Comparison of ENCODE assay signal across 9 cellular contexts in genomic region chr12:47882796-47883546, GRCh38. TPM values are rescaled to one million over a fixed set of nuclear protein-coding genes. Genes with fewer than 3 reads are reported as not detected.
DNase-seq lines count a peak whose midpoint lies in the region; ATAC-seq and TF ChIP-seq lines count a peak whose summit lies in the region.
"Had no signal": no experiment of that assay in that cellular context is flagged by ENCODE, and none has a peak within 500 bp of the region (broad histone marks: within the 10 kb centered on the region; RNA-seq: fewer than 3 reads in every experiment).

No MANE protein-coding gene starts in this region.

- intact Hi-C loops in activated CD8-positive, alpha-beta T cell treated with anti-CD3 and anti-CD28 coated beads for 36 hours (cut with micrococcal nuclease): no loop called here

- no peaks in the 10 kb centered on the region for H3K27me3 Mint-ChIP-seq in activated CD8-positive, alpha-beta T cell treated with anti-CD3 and anti-CD28 coated beads for 36 hours

- no peaks in the 10 kb centered on the region for H3K9me3 Mint-ChIP-seq in activated CD8-positive, alpha-beta T cell treated with anti-CD3 and anti-CD28 coated beads for 36 hours

- H3K27ac Mint-ChIP-seq in activated CD8-positive, alpha-beta T cell treated with anti-CD3 and anti-CD28 coated beads for 36 hours: peak overlapping the region; percentile 96

- POLR2A ChIA-PET in activated CD8-positive, alpha-beta T cell treated with anti-CD3 and anti-CD28 coated beads for 36 hours (lab: Charles Lee): interaction anchor here (0.6 to 5.7 kb wide), 14 partner anchors 8 to 85 kb away, joined by 3 to 57 read pairs (median 5); partner anchors contain the start of gene VDR

- H3K4me1 Mint-ChIP-seq in activated CD8-positive, alpha-beta T cell treated with anti-CD3 and anti-CD28 coated beads for 36 hours (ENCODE audit: low read depth): peaks cover 74% of the 10 kb centered on the region

- TF ChIP-seq CTCF in GM20000 (IDR thresholded peaks at IDR 0.05; ENCODE audit: extremely low read depth, missing control alignments): no peak
- TF ChIP-seq CTCF in activated CD8-positive, alpha-beta T cell treated with anti-CD3 and anti-CD28 coated beads for 36 hours (IDR thresholded peaks at IDR 0.05): no peak

- CTCF ChIA-PET in activated CD8-positive, alpha-beta T cell treated with anti-CD3 and anti-CD28 coated beads for 36 hours (lab: Charles Lee): interaction anchor here (0.7 to 4.9 kb wide), 11 partner anchors 9 to 140 kb away, joined by 3 to 37 read pairs (median 5); partner anchors contain the start of gene VDR

- peaks cover 81% of the 10 kb centered on the region for H3K36me3 Mint-ChIP-seq in activated CD8-positive, alpha-beta T cell treated with anti-CD3 and anti-CD28 coated beads for 36 hours (ENCODE audit: low read depth)

- H3K4me3 Mint-ChIP-seq in activated CD8-positive, alpha-beta T cell treated with anti-CD3 and anti-CD28 coated beads for 36 hours: peak overlapping the region; percentile 76

- DNase-seq in EL (peak; percentile 18), GM20000 (ENCODE audit: low spot score) (peak; percentile 58), mucosa of gallbladder (ENCODE audit: low spot score) (peak; percentile 67), OCI-M1 (lab: John Stamatoyannopoulos, UW) (no peak), Kasumi-1 (lab: John Stamatoyannopoulos, UW) (no peak), pons (ENCODE audit: low spot score) (no peak)
- peak; percentile 78 for DNase-seq in activated CD8-positive, alpha-beta T cell treated with anti-CD3 and anti-CD28 coated beads for 36 hours
- DNase-seq: right lobe of liver had no signal

- ATAC-seq in HG03457 (IDR thresholded peaks at IDR 0.05; ENCODE audit: unreplicated experiment): peak; percentile 66
- peak; percentile 17 for ATAC-seq in activated CD8-positive, alpha-beta T cell treated with anti-CD3 and anti-CD28 coated beads for 36 hours

RNA-seq across cellular contexts. Expression of gene VDR, which starts 21.8 kb away (rescaled TPM):
- total RNA-seq in activated CD8-positive, alpha-beta T cell treated with anti-CD3 and anti-CD28 coated beads for 36 hours: 10 to 100 TPM; 84.6 to 86.4 TPM
- 33.8 TPM for total RNA-seq in mucosa of gallbladder

Comparison
In these comparisons a context has a peak if more than half of its experiments do, and no peak if none do; other contexts are left out.
1. DNase-seq: peak in EL (single experiment), GM20000 (single experiment), activated CD8-positive, alpha-beta T cell treated with anti-CD3 and anti-CD28 coated beads for 36 hours (single experiment) and mucosa of gallbladder (single experiment); none in OCI-M1 (single experiment), Kasumi-1 (0 of 2) and pons (single experiment).